In genomic region chr5:99955962-99956361, GRCh38 we compare ENCODE assay signal across 29 cellular contexts.
"Had no signal": no experiment of that assay in that cellular context is flagged by ENCODE, and none has a peak within 500 bp of the region (broad histone marks: within the 10 kb centered on the region; RNA-seq: fewer than 3 reads in every experiment).

No MANE protein-coding gene starts in this region.

- H3K27ac Mint-ChIP-seq: activated CD8-positive, alpha-beta T cell treated with anti-CD3 and anti-CD28 coated beads, Interleukin-2, amount 10 ng/mL, durations not matched to agents 7 days and 5 days; activated naive CD4-positive, alpha-beta T cell treated with anti-CD3 and anti-CD28 coated beads, Interleukin-2, amount 50 U/mL, for 24 hours; T-helper 1 cell treated with Interleukin-12 subunit alpha and Interleukin-12 subunit beta and Interleukin-4 antibody, amounts not matched to agents 30 μg/mL and 1 μg/mL, for 36 hours; WTC11 had no signal

- H3K4me1 Mint-ChIP-seq: activated naive CD4-positive, alpha-beta T cell treated with anti-CD3 and anti-CD28 coated beads, Interleukin-2, amount 50 U/mL, for 24 hours; WTC11 had no signal

- H3K27me3 Mint-ChIP-seq: activated naive CD4-positive, alpha-beta T cell treated with anti-CD3 and anti-CD28 coated beads, Interleukin-2, amount 50 U/mL, for 24 hours had no signal

- ATAC-seq: activated CD8-positive, alpha-beta T cell treated with anti-CD3 and anti-CD28 coated beads, Interleukin-2, amount 10 ng/mL, durations not matched to agents 7 days and 5 days; Panc1; SK-N-SH treated with all-trans-retinoic acid at 6 μM for 48 hours; WTC11 had no signal

- H3K9me3 Mint-ChIP-seq: T-helper 1 cell treated with Interleukin-12 subunit alpha and Interleukin-12 subunit beta and Interleukin-4 antibody, amounts not matched to agents 30 μg/mL and 1 μg/mL, for 36 hours; WTC11 had no signal

- H3K4me3 Mint-ChIP-seq: activated CD8-positive, alpha-beta T cell treated with anti-CD3 and anti-CD28 coated beads, Interleukin-2, amount 10 ng/mL, durations not matched to agents 7 days and 5 days; activated naive CD4-positive, alpha-beta T cell treated with anti-CD3 and anti-CD28 coated beads, Interleukin-2, amount 50 U/mL, for 24 hours; T-helper 1 cell treated with Interleukin-12 subunit alpha and Interleukin-12 subunit beta and Interleukin-4 antibody, amounts not matched to agents 30 μg/mL and 1 μg/mL, for 36 hours; WTC11 had no signal

- DNase-seq: activated CD4-positive, alpha-beta T cell treated with anti-CD3 and anti-CD28 coated beads for 48 hours; activated CD4-positive, alpha-beta T cell treated with anti-CD3 and anti-CD28 coated beads, Interleukin-2, amount 50 U/mL, for 4 hours; activated CD4-positive, CD25-positive, alpha-beta regulatory T cell treated with anti-CD3 and anti-CD28 coated beads, Interleukin-2, amount 50 U/mL, for 72 hours; activated CD8-positive, alpha-beta memory T cell treated with anti-CD3 and anti-CD28 coated beads, Interleukin-2, amount 50 U/mL, for 48 hours; activated CD8-positive, alpha-beta T cell treated with anti-CD3 and anti-CD28 coated beads, Interleukin-2, amount 10 ng/mL, durations not matched to agents 7 days and 5 days; activated effector memory CD4-positive, alpha-beta T cell treated with Interleukin-2 at 50 U/mL for 16 hours; activated naive CD4-positive, alpha-beta T cell; activated T-cell treated with anti-CD3 and anti-CD28 coated beads, Interleukin-2, amount 50 U/mL, for 1 hour; amygdala; brain microvascular endothelial cell; MG63; MV-4-11; NCI-H1092 treated with DMSO at 0.1 percent for 48 hours; NCI-H1417 treated with DMSO at 0.1 percent for 48 hours; NCI-H1694; NCI-H2029; NCI-H2107; NCI-H2171 treated with DMSO at 0.1 percent for 48 hours; NCI-H510A treated with DMSO at 0.1 percent for 48 hours; NCI-H69; NK-92 treated with Interleukin-12 subunit alpha and Interleukin-12 subunit beta, amount 100 ng/mL, for 24 hours; OCI-M1; RPMI8226; SHP77 had no signal
